ENCODE assay signal across 15 cellular contexts in genomic region chr20:57660510-57661199, GRCh38. TPM values are rescaled to one million over a fixed set of nuclear protein-coding genes. Genes with fewer than 3 reads are reported as not detected.
DNase-seq lines count a peak whose midpoint lies in the region; ATAC-seq and TF ChIP-seq lines count a peak whose summit lies in the region.
"Had no signal": no experiment of that assay in that cellular context is flagged by ENCODE, and none has a peak within 500 bp of the region (broad histone marks: within the 10 kb centered on the region; RNA-seq: fewer than 3 reads in every experiment).

No MANE protein-coding gene starts in this region.

- H3K27me3 ChIP-seq in BLaER1 treated with 17β-estradiol and CSF1 and Interleukin-3, amounts not matched to agents 10 nM and 100 nM = no peaks in the 10 kb centered on the region; a peak in 1 of 22 replicates
- H3K27me3 ChIP-seq in GM23338 (ENCODE audit: insufficient read depth) = no peaks in the 10 kb centered on the region
- no peaks in the 10 kb centered on the region for H3K27me3 ChIP-seq in brain microvascular endothelial cell (replicated peaks)

- no peaks in the 10 kb centered on the region; the same call in 2 of the 3 replicates for H3K9me3 Mint-ChIP-seq in GM23338
- no peaks in the 10 kb centered on the region for H3K9me3 Mint-ChIP-seq in activated naive CD4-positive, alpha-beta T cell treated with anti-CD3 and anti-CD28 coated beads for 36 hours

- H3K4me3 ChIP-seq in BLaER1 treated with 17β-estradiol and CSF1 and Interleukin-3, amounts not matched to agents 10 nM and 100 nM = no peak overlapping the region
- H3K4me3 ChIP-seq in GM23338 (no peak overlapping the region), brain microvascular endothelial cell (ENCODE audit: low read depth, low read length) (no peak overlapping the region)

- intact Hi-C loops in left ventricle myocardium superior (cut with micrococcal nuclease) = no loop called here
- intact Hi-C loops in sciatic nerve (cut with DNase I) = no loop called here
- intact Hi-C loops in activated naive CD4-positive, alpha-beta T cell treated with anti-CD3 and anti-CD28 coated beads for 36 hours (cut with micrococcal nuclease) = no loop called here

- in situ Hi-C loops in brain microvascular endothelial cell (cut with HindIII; ENCODE audit: low pct_ligation_motif_present, low sequenced_read_pairs) = no loop called here

- H4K20me1 ChIP-seq in BLaER1 treated with 17β-estradiol and CSF1 and Interleukin-3, amounts not matched to agents 10 nM and 100 nM = peaks cover 0 to 100% (median 68%) of the 10 kb centered on the region in 11 experiments; a peak in 14 of 22 replicates
- H4K20me1 ChIP-seq in GM23338 (replicated peaks; ENCODE audit: insufficient read depth) = peaks cover 12% of the 10 kb centered on the region; the same call in 1 of the 2 replicates

- peaks cover 7 to 98% (median 84%) of the 10 kb centered on the region in 10 experiments; a peak in 18 of 20 replicates for H3K4me1 ChIP-seq in BLaER1 treated with 17β-estradiol and CSF1 and Interleukin-3, amounts not matched to agents 10 nM and 100 nM
- no peaks in the 10 kb centered on the region; the same call in 1 of the 2 replicates for H3K4me1 ChIP-seq in GM23338 (ENCODE audit: insufficient read depth)

- H3K4me2 ChIP-seq in BLaER1 treated with 17β-estradiol and CSF1 and Interleukin-3, amounts not matched to agents 10 nM and 100 nM = peak overlapping the region; percentile 27 to 93 (median 63); a peak in 18 of 22 replicates
- H3K4me2 ChIP-seq in GM23338 = no peak overlapping the region

- H3K9me3 ChIP-seq in BLaER1 treated with 17β-estradiol and CSF1 and Interleukin-3, amounts not matched to agents 10 nM and 100 nM (replicated peaks in 1 of 11) = no peaks in the 10 kb centered on the region

- peaks cover 16% of the 10 kb centered on the region for H3K27me3 Mint-ChIP-seq in GM23338 (ENCODE audit: insufficient read depth, low read depth, poor library complexity)
- no peaks in the 10 kb centered on the region for H3K27me3 Mint-ChIP-seq in activated naive CD4-positive, alpha-beta T cell treated with anti-CD3 and anti-CD28 coated beads for 36 hours (ENCODE audit: low read depth)

- no peaks in the 10 kb centered on the region for H3K9me2 ChIP-seq in GM23338 (ENCODE audit: insufficient read depth)

- peak overlapping the region; percentile 4; the same call in 1 of the 2 replicates for H3K27ac Mint-ChIP-seq in GM23338
- no peak overlapping the region for H3K27ac Mint-ChIP-seq in activated naive CD4-positive, alpha-beta T cell treated with anti-CD3 and anti-CD28 coated beads for 36 hours

- peaks cover 40% of the 10 kb centered on the region for H3K79me2 ChIP-seq in GM23338 (replicated peaks; ENCODE audit: insufficient read depth)

- H3K4me1 Mint-ChIP-seq in GM23338 = peaks cover 19% of the 10 kb centered on the region
- H3K4me1 Mint-ChIP-seq in activated naive CD4-positive, alpha-beta T cell treated with anti-CD3 and anti-CD28 coated beads for 36 hours (ENCODE audit: low read depth) = peaks cover 18% of the 10 kb centered on the region

- H3K36me3 Mint-ChIP-seq in GM23338 (ENCODE audit: low read depth) = peaks cover 16% of the 10 kb centered on the region
- H3K36me3 Mint-ChIP-seq in activated naive CD4-positive, alpha-beta T cell treated with anti-CD3 and anti-CD28 coated beads for 36 hours (ENCODE audit: low read depth) = no peaks in the 10 kb centered on the region

- H2AFZ ChIP-seq in GM23338 = no peak overlapping the region

- H3K4me3 Mint-ChIP-seq in GM23338 = no peak overlapping the region
- H3K4me3 Mint-ChIP-seq in activated naive CD4-positive, alpha-beta T cell treated with anti-CD3 and anti-CD28 coated beads for 36 hours = no peak overlapping the region

- H3K9ac ChIP-seq in BLaER1 treated with 17β-estradiol and CSF1 and Interleukin-3, amounts not matched to agents 10 nM and 100 nM = no peak overlapping the region

- H3F3A ChIP-seq in GM23338 (replicated peaks; ENCODE audit: low read depth) = no peaks in the 10 kb centered on the region

- H3K27ac ChIP-seq in BLaER1 treated with 17β-estradiol and CSF1 and Interleukin-3, amounts not matched to agents 10 nM and 100 nM = no peak overlapping the region
- H3K27ac ChIP-seq in GM23338 (ENCODE audit: low read depth) = no peak overlapping the region
- no peak overlapping the region for H3K27ac ChIP-seq in brain microvascular endothelial cell

- H3K36me3 ChIP-seq in BLaER1 treated with 17β-estradiol and CSF1 and Interleukin-3, amounts not matched to agents 10 nM and 100 nM = peaks cover 0 to 32% (median 15%) of the 10 kb centered on the region in 11 experiments; a peak in 10 of 22 replicates
- H3K36me3 ChIP-seq in GM23338 (ENCODE audit: insufficient read depth) (no peaks in the 10 kb centered on the region), brain microvascular endothelial cell (replicated peaks) (peaks cover 24% of the 10 kb centered on the region)

- no peak for ATAC-seq in GM23338
- ATAC-seq in left ventricle myocardium superior = no peak
- ATAC-seq in sciatic nerve = no peak

- CTCF ChIA-PET in activated naive CD4-positive, alpha-beta T cell treated with anti-CD3 and anti-CD28 coated beads for 36 hours (lab: Charles Lee) = no interaction called here

- DNase-seq in GM23338 (ENCODE audit: low spot score) (no peak), left ventricle myocardium superior (peak; percentile 15), sciatic nerve (ENCODE audit: low spot score) (peak; percentile 40), NCI-H2107 treated with DMSO at 0.1 percent for 48 hours (lab: John Stamatoyannopoulos, UW; ENCODE audit: unreplicated experiment) (no peak), brain microvascular endothelial cell (no peak), DMS114 treated with DMSO at 0.1 percent for 48 hours (lab: John Stamatoyannopoulos, UW; ENCODE audit: unreplicated experiment) (no peak)
- no peak for DNase-seq in activated naive CD4-positive, alpha-beta T cell treated with anti-CD3 and anti-CD28 coated beads for 36 hours
- DNase-seq: dermis blood vessel endothelial cell; mesendoderm; NCI-H146; NCI-H526 treated with DMSO at 0.1 percent for 48 hours; stimulated activated CD4-positive, alpha-beta T cell treated with anti-CD3 and anti-CD28 coated beads, Interleukin-2, amount 100 ng/mL, for 24 hours had no signal

- TF ChIP-seq CTCF in GM23338 (conservative IDR thresholded peaks at IDR 0.05; ENCODE audit: low read depth in 2 of 2) (no peak), brain microvascular endothelial cell (IDR thresholded peaks at IDR 0.05; ENCODE audit: low read depth, low read length, missing control alignments) (no peak)

RNA-seq across cellular contexts. Expression of gene ZBP1, which starts 40.4 kb away (rescaled TPM):
- not detected in 2 replicates for total RNA-seq in GM23338 (2014; rRNA removed; shearing (Covaris generic))
- polyA plus RNA-seq in GM23338 (2016; fragmentation: Nextera tagmentation; extraction: Ambion mirVana) = not detected in 2 replicates
- total RNA-seq in left ventricle myocardium superior = 0.15 TPM
- 0.49 TPM for total RNA-seq in sciatic nerve
- total RNA-seq in activated naive CD4-positive, alpha-beta T cell treated with anti-CD3 and anti-CD28 coated beads for 36 hours = under 1 TPM in 1 of 2 experiments, not detected in 1; 0.14 TPM
- total RNA-seq: dermis blood vessel endothelial cell, pulmonary artery endothelial cell had no signal
- polyA plus RNA-seq: BJ had no signal

RNA-seq across cellular contexts. Expression of gene PMEPA1, which starts 49.2 kb away (rescaled TPM):
- total RNA-seq in GM23338 (2014; rRNA removed; shearing (Covaris generic)) = 7.3 and 8.9 TPM in 2 replicates
- polyA plus RNA-seq in GM23338 (2016; fragmentation: Nextera tagmentation; extraction: Ambion mirVana) = 13.5 and 15.4 TPM in 2 replicates
- 24.7 TPM for total RNA-seq in left ventricle myocardium superior
- 26.3 TPM for total RNA-seq in sciatic nerve
- 1 to 10 TPM; 2.0 to 2.2 TPM for total RNA-seq in activated naive CD4-positive, alpha-beta T cell treated with anti-CD3 and anti-CD28 coated beads for 36 hours

Comparison
In these comparisons a context has a peak if more than half of its experiments do, and no peak if none do; other contexts are left out.
1. DNase-seq: peak in left ventricle myocardium superior (single experiment) and sciatic nerve (single experiment); none in GM23338 (single experiment), NCI-H2107 treated with DMSO at 0.1 percent for 48 hours (single experiment), brain microvascular endothelial cell (single experiment), DMS114 treated with DMSO at 0.1 percent for 48 hours (single experiment) and activated naive CD4-positive, alpha-beta T cell treated with anti-CD3 and anti-CD28 coated beads for 36 hours (single experiment).